Comparison of ENCODE assay signal across 12 cellular contexts in the genomic region with DNA sequence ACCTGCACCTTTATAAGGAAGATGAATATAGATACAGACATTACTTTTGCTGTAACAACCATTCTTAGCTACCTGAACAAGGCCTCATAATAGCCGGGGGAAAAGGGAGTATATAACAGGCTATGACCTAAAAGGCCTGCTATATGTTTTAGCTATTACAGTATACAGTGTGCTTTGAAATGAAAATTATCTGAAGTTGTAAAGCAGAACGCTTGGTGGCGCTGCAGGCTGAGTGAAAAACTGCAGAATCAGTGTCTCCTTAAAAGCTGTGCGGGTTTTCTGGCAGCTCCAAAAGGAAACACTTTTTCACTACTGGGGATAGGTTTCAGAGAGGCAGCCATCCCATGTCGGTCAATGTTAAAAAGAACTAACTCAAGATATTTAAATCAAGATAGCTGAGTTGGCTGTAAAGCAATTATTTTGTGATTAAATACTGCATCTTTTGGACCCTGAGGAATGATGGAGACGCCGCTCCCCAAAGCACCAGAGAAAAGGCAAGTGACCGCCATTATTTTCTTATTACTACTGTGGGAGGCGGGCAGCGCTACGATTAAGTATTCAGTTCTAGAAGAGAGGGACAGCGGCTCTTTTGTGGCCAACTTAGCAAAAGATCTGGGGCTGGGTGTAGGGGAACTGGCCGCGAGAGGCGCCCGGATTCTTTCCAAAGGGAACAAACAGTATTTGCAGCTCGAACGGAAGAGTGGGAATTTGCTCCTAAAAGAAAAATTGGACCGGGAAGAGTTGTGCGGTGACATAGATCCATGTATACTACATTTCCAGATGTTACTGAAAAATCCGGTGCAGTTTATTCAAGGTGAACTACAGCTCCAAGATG. TPM values are rescaled to one million over a fixed set of nuclear protein-coding genes. Genes with fewer than 3 reads are reported as not detected.
A peak's percentile ranks its signal among the peaks of the same experiment; 100 is the strongest.
DNase-seq lines count a peak whose midpoint lies in the region.
"Had no signal": no experiment of that assay in that cellular context is flagged by ENCODE, and none has a peak within 500 bp of the region (broad histone marks: within the 10 kb centered on the region; RNA-seq: fewer than 3 reads in every experiment).

No MANE protein-coding gene starts in this region.

- H3K36me3 Mint-ChIP-seq in T-helper 2 cell treated with Interferon-gamma antibody and Interleukin-4, amounts not matched to agents 5 μg/mL and 100 μg/mL, for 36 hours (ENCODE audit: low read depth): peaks cover 3% of the 10 kb centered on the region

- no peak overlapping the region for H3K27ac ChIP-seq in substantia nigra (ENCODE audit: low read depth, low read length, poor library complexity, severe bottlenecking)
- H3K27ac ChIP-seq: hepatocyte, right atrium auricular region, upper lobe of right lung had no signal

- H3K4me3 ChIP-seq in iPS-11a (ENCODE audit: low read depth, low read length): peak overlapping the region; percentile 36
- H3K4me3 ChIP-seq: hepatocyte, right atrium auricular region, upper lobe of right lung had no signal

- H3K4me1 Mint-ChIP-seq in T-helper 2 cell treated with Interferon-gamma antibody and Interleukin-4, amounts not matched to agents 5 μg/mL and 100 μg/mL, for 36 hours (ENCODE audit: low read depth): no peaks in the 10 kb centered on the region

- no peak overlapping the region for H3K27ac Mint-ChIP-seq in T-helper 2 cell treated with Interferon-gamma antibody and Interleukin-4, amounts not matched to agents 5 μg/mL and 100 μg/mL, for 36 hours

- H3K27me3 Mint-ChIP-seq in T-helper 2 cell treated with Interferon-gamma antibody and Interleukin-4, amounts not matched to agents 5 μg/mL and 100 μg/mL, for 36 hours (ENCODE audit: low read depth): no peaks in the 10 kb centered on the region

- DNase-seq in H4 (ENCODE audit: low spot score): peak; percentile 57
- peak; percentile 3 for DNase-seq in NCI-H460 (ENCODE audit: extremely low read depth, low read depth)
- DNase-seq in T-helper 2 cell treated with Interferon-gamma antibody and Interleukin-4, amounts not matched to agents 5 μg/mL and 100 μg/mL, for 36 hours (ENCODE audit: low spot score): no peak
- DNase-seq in mesenteric fat pad (ENCODE audit: low spot score): no peak
- DNase-seq in substantia nigra (lab: John Stamatoyannopoulos, UW): no peak
- DNase-seq: DMS79, T1000, upper lobe of right lung had no signal

- H3K4me3 Mint-ChIP-seq in T-helper 2 cell treated with Interferon-gamma antibody and Interleukin-4, amounts not matched to agents 5 μg/mL and 100 μg/mL, for 36 hours: no peak overlapping the region

- peaks cover 42% of the 10 kb centered on the region for H3K9me3 Mint-ChIP-seq in T-helper 2 cell treated with Interferon-gamma antibody and Interleukin-4, amounts not matched to agents 5 μg/mL and 100 μg/mL, for 36 hours

RNA-seq across cellular contexts. Expression of a gene that starts 5.9 kb away (rescaled TPM):
- total RNA-seq in H4 (2014; rRNA removed; shearing (Covaris generic)): 3.6 and 4.1 TPM in 2 replicates
- not detected in 2 replicates for total RNA-seq in NCI-H460 (2014; rRNA removed; shearing (Covaris generic))
- 0.08 TPM in 1 of 2 replicates, not detected in the other for polyA plus RNA-seq in NCI-H460 (2014; cell fraction: nucleus; rRNA removed)
- 0.48 TPM for total RNA-seq in mesenteric fat pad
- total RNA-seq: mononuclear cell had no signal
- polyA plus RNA-seq: hepatocyte had no signal

RNA-seq across cellular contexts. Expression of a gene that starts 16.7 kb away (rescaled TPM):
- 5.1 and 6.9 TPM in 2 replicates for total RNA-seq in H4 (2014; rRNA removed; shearing (Covaris generic))
- total RNA-seq in NCI-H460 (2014; rRNA removed; shearing (Covaris generic)): 0.17 and 0.25 TPM in 2 replicates
- 0.13 and 0.20 TPM in 2 replicates for polyA plus RNA-seq in NCI-H460 (2014; cell fraction: nucleus; rRNA removed)
- 1.6 TPM for total RNA-seq in mesenteric fat pad

RNA-seq across cellular contexts. Expression of a gene that starts 20.8 kb away (rescaled TPM):
- total RNA-seq in H4 (2014; rRNA removed; shearing (Covaris generic)): 1.0 and 1.2 TPM in 2 replicates
- 0.07 TPM in 1 of 2 replicates, not detected in the other for total RNA-seq in NCI-H460 (2014; rRNA removed; shearing (Covaris generic))
- polyA plus RNA-seq in NCI-H460 (2014; cell fraction: nucleus; rRNA removed): 0.38 TPM in 1 of 2 replicates, not detected in the other
- 1.5 TPM for total RNA-seq in mesenteric fat pad

RNA-seq across cellular contexts. Expression of a gene that starts 21.8 kb away (rescaled TPM):
- 12.4 and 12.7 TPM in 2 replicates for total RNA-seq in H4 (2014; rRNA removed; shearing (Covaris generic))
- 0.14 and 0.22 TPM in 2 replicates for total RNA-seq in NCI-H460 (2014; rRNA removed; shearing (Covaris generic))
- not detected in 2 replicates for polyA plus RNA-seq in NCI-H460 (2014; cell fraction: nucleus; rRNA removed)
- total RNA-seq in mesenteric fat pad: 2.4 TPM
- total RNA-seq: mononuclear cell had no signal

RNA-seq across cellular contexts. Expression of a gene that starts 26.4 kb away (rescaled TPM):
- 3.3 and 3.7 TPM in 2 replicates for total RNA-seq in H4 (2014; rRNA removed; shearing (Covaris generic))
- total RNA-seq in NCI-H460 (2014; rRNA removed; shearing (Covaris generic)): 0.32 and 0.69 TPM in 2 replicates
- polyA plus RNA-seq in NCI-H460 (2014; cell fraction: nucleus; rRNA removed): 0.21 and 0.32 TPM in 2 replicates
- total RNA-seq in mesenteric fat pad: 1.6 TPM
- total RNA-seq: mononuclear cell had no signal

Comparison
In these comparisons a context has a peak if more than half of its experiments do, and no peak if none do; other contexts are left out.
1. DNase-seq: peak in H4 (single experiment) and NCI-H460 (single experiment); none in T-helper 2 cell treated with Interferon-gamma antibody and Interleukin-4, amounts not matched to agents 5 μg/mL and 100 μg/mL, for 36 hours (single experiment), mesenteric fat pad (single experiment) and substantia nigra (0 of 49).